ENCODE assay signal across 16 cellular contexts in genomic region chr12:28192145-28192544, GRCh38. TPM values are rescaled to one million over a fixed set of nuclear protein-coding genes. Genes with fewer than 3 reads are reported as not detected.
A peak's percentile ranks its signal among the peaks of the same experiment; 100 is the strongest.
DNase-seq lines count a peak whose midpoint lies in the region; ATAC-seq and TF ChIP-seq lines count a peak whose summit lies in the region.
"Had no signal": no experiment of that assay in that cellular context is flagged by ENCODE, and none has a peak within 500 bp of the region (broad histone marks: within the 10 kb centered on the region; RNA-seq: fewer than 3 reads in every experiment).

No MANE protein-coding gene starts in this region.

- no peaks in the 10 kb centered on the region for H3K27me3 Mint-ChIP-seq in activated CD4-positive, alpha-beta memory T cell treated with anti-CD3 and anti-CD28 coated beads for 36 hours
- no peaks in the 10 kb centered on the region for H3K27me3 Mint-ChIP-seq in activated CD4-positive, alpha-beta memory T cell treated with anti-CD3 and anti-CD28 coated beads, Interleukin-2, amount 10 ng/mL, durations not matched to agents 7 days and 5 days
- no peaks in the 10 kb centered on the region for H3K27me3 Mint-ChIP-seq in stimulated activated memory B cell treated with anti-CD40 and anti-IgM and Interleukin-4, amounts not matched to agents 10 μg/mL and 1 μg/mL and 100 μg/mL, for 72 hours
- no peaks in the 10 kb centered on the region for H3K27me3 Mint-ChIP-seq in T-helper 2 cell treated with Interferon-gamma antibody and Interleukin-4, amounts not matched to agents 5 μg/mL and 100 μg/mL, for 36 hours (ENCODE audit: low read depth)

- intact Hi-C loops in activated CD4-positive, alpha-beta memory T cell treated with anti-CD3 and anti-CD28 coated beads for 36 hours (cut with micrococcal nuclease): loop anchor here (10.0 kb wide), 1 partner anchor 303 kb away; no protein-coding TSS in a partner anchor
- intact Hi-C loops in Panc1 (cut with micrococcal nuclease; ENCODE audit: unreplicated experiment): no loop called here

- in situ Hi-C loops in Panc1 (cut with HindIII; ENCODE audit: low pct_unique_long_range_greater_than_20kb, low sequenced_read_pairs): no loop called here

- no peak overlapping the region for H3K4me3 Mint-ChIP-seq in activated CD4-positive, alpha-beta memory T cell treated with anti-CD3 and anti-CD28 coated beads for 36 hours
- H3K4me3 Mint-ChIP-seq in activated CD4-positive, alpha-beta memory T cell treated with anti-CD3 and anti-CD28 coated beads, Interleukin-2, amount 10 ng/mL, durations not matched to agents 7 days and 5 days: no peak overlapping the region
- no peak overlapping the region for H3K4me3 Mint-ChIP-seq in stimulated activated memory B cell treated with anti-CD40 and anti-IgM and Interleukin-4, amounts not matched to agents 10 μg/mL and 1 μg/mL and 100 μg/mL, for 72 hours
- H3K4me3 Mint-ChIP-seq in T-helper 2 cell treated with Interferon-gamma antibody and Interleukin-4, amounts not matched to agents 5 μg/mL and 100 μg/mL, for 36 hours: no peak overlapping the region

- BruUV-seq in Panc1 (replicated peaks; lab: Mats Ljungman, UMichigan): no TSS peak

- H3K9me3 ChIP-seq in Panc1 (ENCODE audit: control insufficient read depth, insufficient read depth, low read depth, low read length): peaks cover 9% of the 10 kb centered on the region; the same call in 1 of the 2 replicates
- H3K9me3 ChIP-seq: tibial artery had no signal

- H3K36me3 Mint-ChIP-seq in activated CD4-positive, alpha-beta memory T cell treated with anti-CD3 and anti-CD28 coated beads for 36 hours: peaks cover 22% of the 10 kb centered on the region
- H3K36me3 Mint-ChIP-seq in activated CD4-positive, alpha-beta memory T cell treated with anti-CD3 and anti-CD28 coated beads, Interleukin-2, amount 10 ng/mL, durations not matched to agents 7 days and 5 days (ENCODE audit: low read depth): peaks cover 15% of the 10 kb centered on the region
- H3K36me3 Mint-ChIP-seq in stimulated activated memory B cell treated with anti-CD40 and anti-IgM and Interleukin-4, amounts not matched to agents 10 μg/mL and 1 μg/mL and 100 μg/mL, for 72 hours: peaks cover 32% of the 10 kb centered on the region
- peaks cover 13% of the 10 kb centered on the region for H3K36me3 Mint-ChIP-seq in T-helper 2 cell treated with Interferon-gamma antibody and Interleukin-4, amounts not matched to agents 5 μg/mL and 100 μg/mL, for 36 hours (ENCODE audit: low read depth)

- DNase-seq in activated CD4-positive, alpha-beta memory T cell treated with anti-CD3 and anti-CD28 coated beads for 36 hours: no peak
- no peak for DNase-seq in activated CD4-positive, alpha-beta memory T cell treated with anti-CD3 and anti-CD28 coated beads, Interleukin-2, amount 10 ng/mL, durations not matched to agents 7 days and 5 days
- DNase-seq in Panc1 (ENCODE audit: low read depth, low spot score) (no peak), foreskin keratinocyte (no peak)
- no peak for DNase-seq in T-helper 2 cell treated with Interferon-gamma antibody and Interleukin-4, amounts not matched to agents 5 μg/mL and 100 μg/mL, for 36 hours (ENCODE audit: low spot score)
- DNase-seq: activated gamma-delta T cell, cerebellar nuclear complex, DMS 273 treated with DMSO at 0.1 percent for 48 hours, NCI-H1048, NCI-H526 treated with DMSO at 0.1 percent for 48 hours, tibial artery had no signal

- peaks cover 60% of the 10 kb centered on the region for H3K4me1 Mint-ChIP-seq in activated CD4-positive, alpha-beta memory T cell treated with anti-CD3 and anti-CD28 coated beads for 36 hours (ENCODE audit: low read depth)
- peaks cover 29% of the 10 kb centered on the region for H3K4me1 Mint-ChIP-seq in activated CD4-positive, alpha-beta memory T cell treated with anti-CD3 and anti-CD28 coated beads, Interleukin-2, amount 10 ng/mL, durations not matched to agents 7 days and 5 days
- peaks cover 50% of the 10 kb centered on the region for H3K4me1 Mint-ChIP-seq in stimulated activated memory B cell treated with anti-CD40 and anti-IgM and Interleukin-4, amounts not matched to agents 10 μg/mL and 1 μg/mL and 100 μg/mL, for 72 hours
- peaks cover 17% of the 10 kb centered on the region for H3K4me1 Mint-ChIP-seq in T-helper 2 cell treated with Interferon-gamma antibody and Interleukin-4, amounts not matched to agents 5 μg/mL and 100 μg/mL, for 36 hours (ENCODE audit: low read depth)

- ATAC-seq in Panc1 (no peak), foreskin keratinocyte (no peak), GM21447 (IDR thresholded peaks at IDR 0.05; ENCODE audit: unreplicated experiment) (no peak), HG03097 (IDR thresholded peaks at IDR 0.05; ENCODE audit: low FRiP score, unreplicated experiment) (no peak)
- no peak for ATAC-seq in stimulated activated memory B cell treated with anti-CD40 and anti-IgM and Interleukin-4, amounts not matched to agents 10 μg/mL and 1 μg/mL and 100 μg/mL, for 72 hours
- ATAC-seq: esophagus mucosa, WTC11 had no signal

- peaks cover 4% of the 10 kb centered on the region for H3K9me3 Mint-ChIP-seq in activated CD4-positive, alpha-beta memory T cell treated with anti-CD3 and anti-CD28 coated beads for 36 hours
- peaks cover 3% of the 10 kb centered on the region for H3K9me3 Mint-ChIP-seq in activated CD4-positive, alpha-beta memory T cell treated with anti-CD3 and anti-CD28 coated beads, Interleukin-2, amount 10 ng/mL, durations not matched to agents 7 days and 5 days
- peaks cover 5% of the 10 kb centered on the region for H3K9me3 Mint-ChIP-seq in stimulated activated memory B cell treated with anti-CD40 and anti-IgM and Interleukin-4, amounts not matched to agents 10 μg/mL and 1 μg/mL and 100 μg/mL, for 72 hours
- H3K9me3 Mint-ChIP-seq in T-helper 2 cell treated with Interferon-gamma antibody and Interleukin-4, amounts not matched to agents 5 μg/mL and 100 μg/mL, for 36 hours: no peaks in the 10 kb centered on the region

- peak overlapping the region; percentile 99 for H3K27ac Mint-ChIP-seq in activated CD4-positive, alpha-beta memory T cell treated with anti-CD3 and anti-CD28 coated beads for 36 hours
- H3K27ac Mint-ChIP-seq in activated CD4-positive, alpha-beta memory T cell treated with anti-CD3 and anti-CD28 coated beads, Interleukin-2, amount 10 ng/mL, durations not matched to agents 7 days and 5 days: no peak overlapping the region
- H3K27ac Mint-ChIP-seq in stimulated activated memory B cell treated with anti-CD40 and anti-IgM and Interleukin-4, amounts not matched to agents 10 μg/mL and 1 μg/mL and 100 μg/mL, for 72 hours: peak overlapping the region; percentile 100
- no peak overlapping the region for H3K27ac Mint-ChIP-seq in T-helper 2 cell treated with Interferon-gamma antibody and Interleukin-4, amounts not matched to agents 5 μg/mL and 100 μg/mL, for 36 hours

- TF ChIP-seq CTCF in Panc1 (IDR thresholded peaks at IDR 0.05) (no peak), foreskin keratinocyte (conservative IDR thresholded peaks at IDR 0.05) (no peak)

- CTCF ChIA-PET in activated CD4-positive, alpha-beta memory T cell treated with anti-CD3 and anti-CD28 coated beads for 36 hours (lab: Charles Lee): no interaction called here
- CTCF ChIA-PET in activated CD4-positive, alpha-beta memory T cell treated with anti-CD3 and anti-CD28 coated beads, Interleukin-2, amount 10 ng/mL, durations not matched to agents 7 days and 5 days (lab: Charles Lee): no interaction called here
- CTCF ChIA-PET in Panc1 (lab: Charles Lee): no interaction called here

- H3K4me1 ChIP-seq in Panc1 (ENCODE audit: control insufficient read depth, insufficient read depth, low read length) (peaks cover 17% of the 10 kb centered on the region), foreskin keratinocyte (peaks cover 23% of the 10 kb centered on the region)

- H3K36me3 ChIP-seq in Panc1 (ENCODE audit: control insufficient read depth, insufficient read depth, low read length): no peaks in the 10 kb centered on the region

- no peak overlapping the region for H3K4me3 ChIP-seq in Panc1 (ENCODE audit: low read depth in 2 of 2, low read length in 2 of 2)

- peak overlapping the region; percentile 95; the same call in 1 of the 2 replicates for H3K27ac ChIP-seq in Panc1 (ENCODE audit: low read length)
- peak overlapping the region; percentile 93 for H3K27ac ChIP-seq in foreskin keratinocyte

- POLR2A ChIA-PET in activated CD4-positive, alpha-beta memory T cell treated with anti-CD3 and anti-CD28 coated beads for 36 hours (lab: Charles Lee): no interaction called here
- POLR2A ChIA-PET in activated CD4-positive, alpha-beta memory T cell treated with anti-CD3 and anti-CD28 coated beads, Interleukin-2, amount 10 ng/mL, durations not matched to agents 7 days and 5 days (lab: Charles Lee): interaction anchor here (2.8 to 4.2 kb wide), 2 partner anchors 16 to 30 kb away, joined by 10 to 27 read pairs; no protein-coding TSS in a partner anchor
- POLR2A ChIA-PET in Panc1 (lab: Charles Lee): no interaction called here

- H3K27me3 ChIP-seq in Panc1 (ENCODE audit: control insufficient read depth, insufficient read depth, low read length): no peaks in the 10 kb centered on the region
- no peaks in the 10 kb centered on the region for H3K27me3 ChIP-seq in foreskin keratinocyte
- H3K27me3 ChIP-seq: tibial artery had no signal

RNA-seq across cellular contexts. Expression of gene CCDC91, which starts 1.9 kb away (rescaled TPM):
- 10 to 100 TPM; 16.5 to 19.7 TPM for total RNA-seq in activated CD4-positive, alpha-beta memory T cell treated with anti-CD3 and anti-CD28 coated beads for 36 hours
- total RNA-seq in activated CD4-positive, alpha-beta memory T cell treated with anti-CD3 and anti-CD28 coated beads, Interleukin-2, amount 10 ng/mL, durations not matched to agents 7 days and 5 days: 10 to 100 TPM; 23.1 to 24.6 TPM
- total RNA-seq in Panc1 (2021; ENCODE audit: unreplicated experiment) (26.9 TPM), foreskin keratinocyte (24.3 and 25.1 TPM in 2 replicates)
- polyA plus RNA-seq in Panc1 (2012; ENCODE audit: insufficient read length): 33.2 TPM
- 10.2 and 11.4 TPM in 2 replicates for polyA plus RNA-seq in foreskin keratinocyte

Comparison
In these comparisons a context has a peak if more than half of its experiments do, and no peak if none do; other contexts are left out.
1. H3K27ac Mint-ChIP-seq: peak in activated CD4-positive, alpha-beta memory T cell treated with anti-CD3 and anti-CD28 coated beads for 36 hours (single experiment) and stimulated activated memory B cell treated with anti-CD40 and anti-IgM and Interleukin-4, amounts not matched to agents 10 μg/mL and 1 μg/mL and 100 μg/mL, for 72 hours (single experiment); none in activated CD4-positive, alpha-beta memory T cell treated with anti-CD3 and anti-CD28 coated beads, Interleukin-2, amount 10 ng/mL, durations not matched to agents 7 days and 5 days (single experiment) and T-helper 2 cell treated with Interferon-gamma antibody and Interleukin-4, amounts not matched to agents 5 μg/mL and 100 μg/mL, for 36 hours (single experiment).